ENCODE assay signal across 7 cellular contexts in genomic region chr19:58575183-58576041, GRCh38. TPM values are rescaled to one million over a fixed set of nuclear protein-coding genes. Genes with fewer than 3 reads are reported as not detected.
DNase-seq lines count a peak whose midpoint lies in the region; ATAC-seq and TF ChIP-seq lines count a peak whose summit lies in the region.

No MANE protein-coding gene starts in this region.

- peak overlapping the region; percentile 97 to 98 for H3K27ac ChIP-seq in breast epithelium

- H3K9me3 Mint-ChIP-seq in T-cell: no peaks in the 10 kb centered on the region

- DNase-seq in T-cell (peak; percentile 32 to 80 (median 65)), breast epithelium (ENCODE audit: low spot score in 2 of 2) (peak; percentile 84 to 88), islet precursor cell (peak; percentile 95), NCI-H1694 treated with DMSO at 0.1 percent for 48 hours (lab: John Stamatoyannopoulos, UW) (no peak)
- peak; percentile 74 to 76 for DNase-seq in stimulated activated CD4-positive, alpha-beta T cell treated with anti-CD3 and anti-CD28 coated beads, Interleukin-15, amount 100 ng/mL, for 48 hours (ENCODE audit: low read depth in 2 of 2)

- intact Hi-C loops in breast epithelium (cut with DNase I; ENCODE audit: low total_unique reads): no loop called here

- peaks cover 0 to 12% of the 10 kb centered on the region in 2 donors for H3K4me1 ChIP-seq in breast epithelium

- no peaks in the 10 kb centered on the region for H3K27me3 Mint-ChIP-seq in T-cell

- CTCF ChIA-PET in T-cell (lab: Charles Lee): interaction anchor here in 1 of 2 donors (0.8 to 2.0 kb wide), 3 partner anchors 55 to 62 kb away, joined by 3 to 12 read pairs (median 4); partner anchors contain the start of gene ZBTB45

- no peaks in the 10 kb centered on the region for H3K36me3 ChIP-seq in breast epithelium

- no peaks in the 10 kb centered on the region for H3K9me3 ChIP-seq in breast epithelium

- peak overlapping the region; percentile 76 to 87 (median 78) for H3K4me3 ChIP-seq in breast epithelium

- peak in 1 of 3 donors; percentile 24 for TF ChIP-seq CTCF in breast epithelium (IDR thresholded peaks at IDR 0.05)

- ATAC-seq in GM18861 (IDR thresholded peaks at IDR 0.05; ENCODE audit: unreplicated experiment): peak; percentile 35
- ATAC-seq in HG03060 (IDR thresholded peaks at IDR 0.05; ENCODE audit: low read depth, unreplicated experiment): peak; percentile 30
- ATAC-seq in T-cell (replicated peaks in 1 of 4): peak; percentile 33 to 35 (median 34)

- no peaks in the 10 kb centered on the region for H3K27me3 ChIP-seq in breast epithelium

- TF ChIP-seq POLR2A in breast epithelium (IDR thresholded peaks at IDR 0.05): no peak

- H3K4me3 Mint-ChIP-seq in T-cell: peak overlapping the region; percentile 83 to 97 (median 93)

- H3K36me3 Mint-ChIP-seq in T-cell: peaks cover 3% of the 10 kb centered on the region

- H3K27ac Mint-ChIP-seq in T-cell: peak overlapping the region; percentile 83 to 85

- peaks cover 40 to 43% (median 41%) of the 10 kb centered on the region in 3 donors for H3K4me1 Mint-ChIP-seq in T-cell

- POLR2A ChIA-PET in T-cell (lab: Charles Lee): interaction anchor here in 1 of 2 donors (0.6 kb wide), 3 partner anchors 54 to 266 kb away, joined by 4 to 9 read pairs (median 6); no protein-coding TSS in a partner anchor

RNA-seq across cellular contexts. Expression of gene MZF1, which starts 2.3 kb away (rescaled TPM):
- total RNA-seq in T-cell (10 to 100 TPM; 37.0 to 59.3 (median 47.2) TPM), breast epithelium (10 to 100 TPM; 18.7 to 43.0 (median 30.2) TPM)

RNA-seq across cellular contexts. Expression of gene UBE2M, which starts 17.0 kb away (rescaled TPM):
- total RNA-seq in T-cell (10 to 100 TPM; 35.6 to 53.5 (median 48.6) TPM), breast epithelium (10 to 100 TPM; 19.0 to 21.3 (median 19.3) TPM)

RNA-seq across cellular contexts. Expression of gene CHMP2A, which starts 20.5 kb away (rescaled TPM):
- 10 to 100 TPM; 61.5 to 82.9 (median 79.3) TPM for total RNA-seq in T-cell
- 100 to 1,000 TPM in 1 of 3 donors, 10 to 100 TPM in 2; 74.6 to 157 (median 92.8) TPM for total RNA-seq in breast epithelium

RNA-seq across cellular contexts. Expression of gene TRIM28, which starts 31.5 kb away (rescaled TPM):
- total RNA-seq in T-cell (100 to 1,000 TPM; 374 to 574 (median 403) TPM), breast epithelium (100 to 1,000 TPM; 110 to 190 (median 173) TPM)

RNA-seq across cellular contexts. Expression of gene ZBTB45, which starts 55.8 kb away (rescaled TPM):
- total RNA-seq in T-cell (10 to 100 TPM in 4 of 5 donors, 1 to 10 TPM in 1; 8.3 to 27.8 (median 24.5) TPM), breast epithelium (1 to 10 TPM; 8.2 to 9.2 (median 8.6) TPM)
